21 cellular contexts compared by ENCODE assay signal in genomic region chr1:103516283-103516682, GRCh38. TPM values are rescaled to one million over a fixed set of nuclear protein-coding genes. Genes with fewer than 3 reads are reported as not detected.
DNase-seq lines count a peak whose midpoint lies in the region; ATAC-seq and TF ChIP-seq lines count a peak whose summit lies in the region.
"Had no signal": no experiment of that assay in that cellular context is flagged by ENCODE, and none has a peak within 500 bp of the region (broad histone marks: within the 10 kb centered on the region; RNA-seq: fewer than 3 reads in every experiment).

No MANE protein-coding gene starts in this region.

- no peaks in the 10 kb centered on the region for H3K27me3 ChIP-seq in PC-3 (ENCODE audit: low read length)
- H3K27me3 ChIP-seq: BLaER1 treated with 17β-estradiol and CSF1 and Interleukin-3, amounts not matched to agents 10 nM and 100 nM; MG63 had no signal

- POLR2A ChIA-PET in PC-3 (lab: Charles Lee; ENCODE audit: unreplicated experiment): no interaction called here

- H3K4me1 ChIP-seq in PC-3 (ENCODE audit: insufficient read depth, low read length): peaks cover 18% of the 10 kb centered on the region

- H3K4me3 ChIP-seq in PC-3 (ENCODE audit: low read length): no peak overlapping the region
- H3K4me3 ChIP-seq: BLaER1 treated with 17β-estradiol and CSF1 and Interleukin-3, amounts not matched to agents 10 nM and 100 nM; MG63 had no signal

- H3K27ac ChIP-seq in PC-3 (ENCODE audit: low read length) (no peak overlapping the region), caudate nucleus (ENCODE audit: low read depth, low read length) (no peak overlapping the region)
- H3K27ac ChIP-seq: BLaER1 treated with 17β-estradiol and CSF1 and Interleukin-3, amounts not matched to agents 10 nM and 100 nM had no signal

- peak overlapping the region; percentile 5 for H3K4me3 Mint-ChIP-seq in activated T-cell treated with anti-CD3 and anti-CD28 coated beads, Interleukin-2, amount 50 U/mL, for 4 hours
- H3K4me3 Mint-ChIP-seq in activated naive CD8-positive, alpha-beta T cell treated with anti-CD3 and anti-CD28 coated beads for 36 hours: peak overlapping the region; percentile 15
- H3K4me3 Mint-ChIP-seq in stimulated activated memory B cell treated with anti-CD40 and anti-IgM and Interleukin-4, amounts not matched to agents 10 μg/mL and 1 μg/mL and 100 μg/mL, for 72 hours: no peak overlapping the region
- H3K4me3 Mint-ChIP-seq: CD8-positive, alpha-beta T cell; IgD-negative memory B cell had no signal

- H3K4me1 Mint-ChIP-seq in activated T-cell treated with anti-CD3 and anti-CD28 coated beads, Interleukin-2, amount 50 U/mL, for 4 hours (ENCODE audit: low read depth): peaks cover 20% of the 10 kb centered on the region
- H3K4me1 Mint-ChIP-seq in activated naive CD8-positive, alpha-beta T cell treated with anti-CD3 and anti-CD28 coated beads for 36 hours: peaks cover 34% of the 10 kb centered on the region
- peaks cover 17% of the 10 kb centered on the region for H3K4me1 Mint-ChIP-seq in stimulated activated memory B cell treated with anti-CD40 and anti-IgM and Interleukin-4, amounts not matched to agents 10 μg/mL and 1 μg/mL and 100 μg/mL, for 72 hours

- no peaks in the 10 kb centered on the region for H3K27me3 Mint-ChIP-seq in activated T-cell treated with anti-CD3 and anti-CD28 coated beads, Interleukin-2, amount 50 U/mL, for 4 hours (ENCODE audit: low read depth)
- H3K27me3 Mint-ChIP-seq in activated naive CD8-positive, alpha-beta T cell treated with anti-CD3 and anti-CD28 coated beads for 36 hours: no peaks in the 10 kb centered on the region
- no peaks in the 10 kb centered on the region for H3K27me3 Mint-ChIP-seq in stimulated activated memory B cell treated with anti-CD40 and anti-IgM and Interleukin-4, amounts not matched to agents 10 μg/mL and 1 μg/mL and 100 μg/mL, for 72 hours
- H3K27me3 Mint-ChIP-seq: IgD-negative memory B cell had no signal

- H2AFZ ChIP-seq in PC-3 (ENCODE audit: low read length): no peak overlapping the region

- H3K9me3 ChIP-seq in PC-3 (ENCODE audit: low read length): no peaks in the 10 kb centered on the region
- H3K9me3 ChIP-seq: MG63 had no signal

- H3K79me2 ChIP-seq in PC-3 (ENCODE audit: low read length): no peaks in the 10 kb centered on the region

- intact Hi-C loops in PC-3 (cut with micrococcal nuclease): no loop called here

- H3F3A ChIP-seq in PC-3 (ENCODE audit: low read length, unreplicated experiment): no peaks in the 10 kb centered on the region

- peaks cover 3% of the 10 kb centered on the region for H3K36me3 Mint-ChIP-seq in activated T-cell treated with anti-CD3 and anti-CD28 coated beads, Interleukin-2, amount 50 U/mL, for 4 hours (ENCODE audit: insufficient read depth)
- peaks cover 10% of the 10 kb centered on the region for H3K36me3 Mint-ChIP-seq in activated naive CD8-positive, alpha-beta T cell treated with anti-CD3 and anti-CD28 coated beads for 36 hours
- H3K36me3 Mint-ChIP-seq in stimulated activated memory B cell treated with anti-CD40 and anti-IgM and Interleukin-4, amounts not matched to agents 10 μg/mL and 1 μg/mL and 100 μg/mL, for 72 hours: peaks cover 11% of the 10 kb centered on the region

- ATAC-seq in activated T-cell treated with anti-CD3 and anti-CD28 coated beads, Interleukin-2, amount 50 U/mL, for 4 hours: peak; percentile 39 to 50
- no peak for ATAC-seq in PC-3
- ATAC-seq in stimulated activated memory B cell treated with anti-CD40 and anti-IgM and Interleukin-4, amounts not matched to agents 10 μg/mL and 1 μg/mL and 100 μg/mL, for 72 hours: no peak
- ATAC-seq: CD8-positive, alpha-beta T cell; HCT116 had no signal

- CTCF ChIA-PET in PC-3 (lab: Charles Lee): no interaction called here

- no peaks in the 10 kb centered on the region for H4K20me1 ChIP-seq in PC-3 (ENCODE audit: low read length)
- H4K20me1 ChIP-seq: BLaER1 treated with 17β-estradiol and CSF1 and Interleukin-3, amounts not matched to agents 10 nM and 100 nM had no signal

- peak overlapping the region; percentile 92 for H3K27ac Mint-ChIP-seq in activated naive CD8-positive, alpha-beta T cell treated with anti-CD3 and anti-CD28 coated beads for 36 hours
- peak overlapping the region; percentile 34 for H3K27ac Mint-ChIP-seq in stimulated activated memory B cell treated with anti-CD40 and anti-IgM and Interleukin-4, amounts not matched to agents 10 μg/mL and 1 μg/mL and 100 μg/mL, for 72 hours
- H3K27ac Mint-ChIP-seq: CD8-positive, alpha-beta T cell; IgD-negative memory B cell had no signal

- H3K4me2 ChIP-seq in PC-3 (ENCODE audit: low read length): peak overlapping the region; percentile 32
- H3K4me2 ChIP-seq: BLaER1 treated with 17β-estradiol and CSF1 and Interleukin-3, amounts not matched to agents 10 nM and 100 nM had no signal

- TF ChIP-seq CTCF in PC-3 (conservative IDR thresholded peaks at IDR 0.05; ENCODE audit: low read depth, low read length): no peak

- H3K9me3 Mint-ChIP-seq in activated T-cell treated with anti-CD3 and anti-CD28 coated beads, Interleukin-2, amount 50 U/mL, for 4 hours: peaks cover 5% of the 10 kb centered on the region
- peaks cover 5% of the 10 kb centered on the region for H3K9me3 Mint-ChIP-seq in activated naive CD8-positive, alpha-beta T cell treated with anti-CD3 and anti-CD28 coated beads for 36 hours
- H3K9me3 Mint-ChIP-seq in stimulated activated memory B cell treated with anti-CD40 and anti-IgM and Interleukin-4, amounts not matched to agents 10 μg/mL and 1 μg/mL and 100 μg/mL, for 72 hours: peaks cover 4% of the 10 kb centered on the region

- no peak overlapping the region for H3K9ac ChIP-seq in PC-3 (ENCODE audit: low read length)

- DNase-seq in activated T-cell treated with anti-CD3 and anti-CD28 coated beads, Interleukin-2, amount 50 U/mL, for 4 hours: no peak
- DNase-seq in activated T-cell treated with anti-CD3 and anti-CD28 coated beads, Interleukin-2, amount 50 U/mL, for 48 hours: no peak
- DNase-seq in PC-3 (no peak), NCI-H510A (lab: John Stamatoyannopoulos, UW) (no peak), caudate nucleus (lab: John Stamatoyannopoulos, UW) (no peak)
- no peak for DNase-seq in activated naive CD8-positive, alpha-beta T cell treated with anti-CD3 and anti-CD28 coated beads for 36 hours
- DNase-seq: CD8-positive, alpha-beta T cell; DMS53; GOT3; Kasumi-1; MG63; NCI-H1048; NCI-H146; NCI-H2029 treated with DMSO at 0.1 percent for 48 hours; NCI-H2171 treated with DMSO at 0.1 percent for 48 hours; NCI-H446; SHP77 had no signal

- no peaks in the 10 kb centered on the region for H3K9me2 ChIP-seq in PC-3 (replicated peaks; ENCODE audit: low read length)

- no peaks in the 10 kb centered on the region for H3K36me3 ChIP-seq in PC-3 (ENCODE audit: low read depth, low read length)
- H3K36me3 ChIP-seq: BLaER1 treated with 17β-estradiol and CSF1 and Interleukin-3, amounts not matched to agents 10 nM and 100 nM; MG63 had no signal

- BruUV-seq in PC-3 (replicated peaks; lab: Mats Ljungman, UMichigan): no TSS peak

RNA-seq across cellular contexts. Expression of gene RNPC3, which starts 9.2 kb away (rescaled TPM):
- 10 to 100 TPM; 13.0 to 16.0 (median 14.7) TPM for total RNA-seq in activated T-cell treated with anti-CD3 and anti-CD28 coated beads, Interleukin-2, amount 50 U/mL, for 4 hours
- total RNA-seq in PC-3 (2014; rRNA removed): 5.4 and 5.6 TPM in 2 replicates
- total RNA-seq in activated naive CD8-positive, alpha-beta T cell treated with anti-CD3 and anti-CD28 coated beads for 36 hours: 10 to 100 TPM; 17.8 to 18.0 TPM

RNA-seq across cellular contexts. Expression of gene AMY2B, which starts 55.1 kb away (rescaled TPM):
- 1 to 10 TPM; 1.4 to 2.8 (median 1.8) TPM for total RNA-seq in activated T-cell treated with anti-CD3 and anti-CD28 coated beads, Interleukin-2, amount 50 U/mL, for 4 hours
- total RNA-seq in PC-3 (2014; rRNA removed): 0.23 and 0.98 TPM in 2 replicates
- 1 to 10 TPM; 4.6 to 5.3 TPM for total RNA-seq in activated naive CD8-positive, alpha-beta T cell treated with anti-CD3 and anti-CD28 coated beads for 36 hours

Comparison
In these comparisons a context has a peak if more than half of its experiments do, and no peak if none do; other contexts are left out.
1. ATAC-seq: peak in activated T-cell treated with anti-CD3 and anti-CD28 coated beads, Interleukin-2, amount 50 U/mL, for 4 hours (2 of 2); none in PC-3 (single experiment) and stimulated activated memory B cell treated with anti-CD40 and anti-IgM and Interleukin-4, amounts not matched to agents 10 μg/mL and 1 μg/mL and 100 μg/mL, for 72 hours (single experiment).